Comparison of ENCODE assay signal across 1 cellular context in the genomic region with DNA sequence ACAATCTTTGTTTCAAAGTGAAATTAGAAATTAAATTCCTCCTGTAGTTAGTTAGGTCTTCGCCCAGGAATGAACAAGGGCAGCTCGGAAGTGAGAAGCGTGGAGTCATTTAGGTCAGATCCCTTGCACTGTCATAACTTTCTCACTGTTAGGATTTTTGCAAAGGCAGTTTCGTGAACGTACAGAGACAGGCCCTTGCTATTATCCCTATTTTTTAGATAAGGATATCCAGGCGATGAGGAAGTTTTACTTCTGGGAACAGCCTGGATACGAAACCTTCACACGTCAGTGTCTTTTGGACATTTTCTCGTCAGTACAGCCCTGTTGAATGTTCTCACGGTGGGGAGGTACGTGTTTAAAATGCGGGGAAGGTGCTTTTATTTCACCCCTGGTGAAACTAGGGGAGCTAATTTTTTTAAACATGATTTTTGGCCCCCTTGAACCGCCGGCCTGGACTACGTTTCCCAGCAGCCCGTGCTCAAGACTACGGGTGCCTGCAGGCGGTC.
TF ChIP-seq lines count a peak whose summit lies in the region.

No MANE protein-coding gene starts in this region.

TF ChIP-seq in IMR-90, 13 proteins besides CTCF, POLR2A, EP300 and RAD21:
- TF ChIP-seq BHLHE40 (IDR thresholded peaks at IDR 0.05; ENCODE audit: low read depth, low read length) (no peak), MAFK (IDR thresholded peaks at IDR 0.05; ENCODE audit: low read depth, low read length) (no peak), NFE2L2 (IDR thresholded peaks at IDR 0.05; ENCODE audit: low read depth, low read length) (no peak), RCOR1 (IDR thresholded peaks at IDR 0.05; ENCODE audit: insufficient replicate concordance, low read length) (no peak), CEBPB (IDR thresholded peaks at IDR 0.05; ENCODE audit: low read depth, low read length) (no peak), CHD1 (IDR thresholded peaks at IDR 0.05; ENCODE audit: low read depth, low read length) (no peak), FOS (IDR thresholded peaks at IDR 0.05; ENCODE audit: low read depth, low read length) (no peak), MAZ (IDR thresholded peaks at IDR 0.05; ENCODE audit: borderline replicate concordance, low read depth, low read length) (no peak), RFX5 (IDR thresholded peaks at IDR 0.05; ENCODE audit: low read depth, low read length) (no peak), USF2 (IDR thresholded peaks at IDR 0.05; ENCODE audit: low read depth, low read length) (no peak), SMC3 (IDR thresholded peaks at IDR 0.05; ENCODE audit: low read depth, low read length) (no peak), MXI1 (IDR thresholded peaks at IDR 0.05; ENCODE audit: borderline replicate concordance, low read depth, low read length) (no peak)
- TF ChIP-seq, protein P1, sequence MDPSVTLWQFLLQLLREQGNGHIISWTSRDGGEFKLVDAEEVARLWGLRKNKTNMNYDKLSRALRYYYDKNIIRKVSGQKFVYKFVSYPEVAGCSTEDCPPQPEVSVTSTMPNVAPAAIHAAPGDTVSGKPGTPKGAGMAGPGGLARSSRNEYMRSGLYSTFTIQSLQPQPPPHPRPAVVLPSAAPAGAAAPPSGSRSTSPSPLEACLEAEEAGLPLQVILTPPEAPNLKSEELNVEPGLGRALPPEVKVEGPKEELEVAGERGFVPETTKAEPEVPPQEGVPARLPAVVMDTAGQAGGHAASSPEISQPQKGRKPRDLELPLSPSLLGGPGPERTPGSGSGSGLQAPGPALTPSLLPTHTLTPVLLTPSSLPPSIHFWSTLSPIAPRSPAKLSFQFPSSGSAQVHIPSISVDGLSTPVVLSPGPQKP (IDR thresholded peaks at IDR 0.05; ENCODE audit: borderline replicate concordance, low read depth, low read length) = no peak
